20 cellular contexts compared by ENCODE assay signal in the genomic region with DNA sequence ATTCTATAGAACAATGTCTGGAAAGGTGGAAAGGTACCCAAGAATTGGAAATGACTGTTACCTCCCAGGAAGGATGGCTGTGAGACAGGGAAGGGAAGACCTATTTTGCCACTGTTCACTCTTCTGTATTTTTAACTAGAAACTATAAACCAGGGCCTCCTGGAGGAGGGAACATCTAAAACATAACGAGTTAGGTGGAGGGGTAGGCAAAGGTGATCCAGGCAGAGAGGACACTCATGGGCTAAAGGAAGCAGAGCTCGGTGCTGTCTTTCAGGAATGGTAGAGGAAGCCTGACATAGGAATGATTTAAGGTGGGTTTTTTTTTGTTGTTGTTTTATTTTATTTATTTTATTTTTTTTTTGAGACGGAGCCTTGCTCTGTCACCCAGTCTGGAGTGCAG. TPM values are rescaled to one million over a fixed set of nuclear protein-coding genes. Genes with fewer than 3 reads are reported as not detected.
DNase-seq lines count a peak whose midpoint lies in the region; ATAC-seq, FAIRE-seq and TF ChIP-seq lines count a peak whose summit lies in the region.
"Had no signal": no experiment of that assay in that cellular context is flagged by ENCODE, and none has a peak within 500 bp of the region (broad histone marks: within the 10 kb centered on the region; RNA-seq: fewer than 3 reads in every experiment).

No MANE protein-coding gene starts in this region.

- peaks cover 57% of the 10 kb centered on the region for H3K36me3 Mint-ChIP-seq in T-helper 2 cell treated with Interferon-gamma antibody and Interleukin-4, amounts not matched to agents 5 μg/mL and 100 μg/mL, for 36 hours (ENCODE audit: low read depth)
- peaks cover 18 to 26% of the 10 kb centered on the region in 2 donors for H3K36me3 Mint-ChIP-seq in activated T-cell treated with anti-CD3 and anti-CD28 coated beads, Interleukin-2, amount 50 U/mL, for 72 hours (ENCODE audit: insufficient read depth in 2 of 2)

- POLR2A ChIA-PET in HEK293 (lab: Yijun Ruan, JAX): interaction anchor here (0.6 to 0.8 kb wide), 2 partner anchors 9 to 350 kb away, joined by 3 to 6 read pairs; no protein-coding TSS in a partner anchor
- POLR2A ChIA-PET in K562 (lab: Yijun Ruan, JAX): no interaction called here

- no peaks in the 10 kb centered on the region for H3K9me3 Mint-ChIP-seq in T-helper 2 cell treated with Interferon-gamma antibody and Interleukin-4, amounts not matched to agents 5 μg/mL and 100 μg/mL, for 36 hours
- no peaks in the 10 kb centered on the region for H3K9me3 Mint-ChIP-seq in activated T-cell treated with anti-CD3 and anti-CD28 coated beads, Interleukin-2, amount 50 U/mL, for 72 hours

- H3K36me3 ChIP-seq in HEK293 (ENCODE audit: control insufficient read depth in 2 of 2, insufficient read depth in 1 of 2, low read length in 2 of 2) (peaks cover 88 to 89% of the 10 kb centered on the region in 2 experiments), K562 (ENCODE audit: control insufficient read depth, insufficient read depth, low read length) (peaks cover 95% of the 10 kb centered on the region), Peyer's patch (peaks cover 0 to 94% (median 6%) of the 10 kb centered on the region in 3 donors)

- intact Hi-C loops in K562 (cut with micrococcal nuclease): no loop called here

- CTCF ChIA-PET in HEK293 (lab: Yijun Ruan, JAX) (interaction anchor here (0.6 to 1.5 kb wide), 4 partner anchors 10 to 109 kb away, joined by 3 to 14 read pairs (median 8); no protein-coding TSS in a partner anchor), K562 (lab: Yijun Ruan, JAX; ENCODE audit: low intra/inter-chr PET ratio) (no interaction called here)

- no peak overlapping the region for H3K4me3 Mint-ChIP-seq in T-helper 2 cell treated with Interferon-gamma antibody and Interleukin-4, amounts not matched to agents 5 μg/mL and 100 μg/mL, for 36 hours
- no peak overlapping the region for H3K4me3 Mint-ChIP-seq in activated T-cell treated with anti-CD3 and anti-CD28 coated beads, Interleukin-2, amount 50 U/mL, for 72 hours
- H3K4me3 Mint-ChIP-seq: CD4-positive, alpha-beta memory T cell had no signal

- H3K9me3 ChIP-seq in HEK293 (ENCODE audit: control insufficient read depth, insufficient read depth, low read depth, low read length) (no peaks in the 10 kb centered on the region), K562 (replicated peaks; ENCODE audit: control insufficient read depth, insufficient read depth, low read depth, low read length) (no peaks in the 10 kb centered on the region), Peyer's patch (no peaks in the 10 kb centered on the region)
- H3K9me3 ChIP-seq: Caco-2 had no signal

- H3K27ac ChIP-seq in HEK293 (ENCODE audit: extremely low read depth, low read depth, low read length): no peak overlapping the region
- H3K27ac ChIP-seq in K562 (ENCODE audit: extremely low read depth, low read depth, low read length): no peak overlapping the region
- H3K27ac ChIP-seq in Peyer's patch: no peak overlapping the region
- H3K27ac ChIP-seq: GM23248 had no signal

- H3K9ac ChIP-seq in K562 (ENCODE audit: insufficient read depth in 1 of 2, low read depth in 2 of 2, low read length in 2 of 2): no peak overlapping the region
- H3K9ac ChIP-seq: GM23248 had no signal

- ATAC-seq in activated T-cell treated with anti-CD3 and anti-CD28 coated beads, Interleukin-2, amount 50 U/mL, for 72 hours (replicated peaks in 1 of 2): no peak
- no peak for ATAC-seq in K562

- peaks cover 20% of the 10 kb centered on the region for H3K79me2 ChIP-seq in K562 (ENCODE audit: control insufficient read depth, insufficient read depth, low read length)

- TF ChIP-seq CTCF in HEK293 (tag by site-specific recombination; IDR thresholded peaks at IDR 0.05): no peak
- TF ChIP-seq CTCF in K562 (IDR thresholded peaks at IDR 0.05 in 2 of 3, conservative IDR thresholded peaks at IDR 0.05 in 1 of 3; ENCODE audit: insufficient read depth in 2 of 3, low read depth in 1 of 3, low read length in 3 of 3): no peak
- no peak for TF ChIP-seq CTCF in Peyer's patch (IDR thresholded peaks at IDR 0.05)

- H3K9me1 ChIP-seq in K562 (ENCODE audit: control insufficient read depth, insufficient read depth, low read length): no peaks in the 10 kb centered on the region

- in situ Hi-C loops in K562 (cut with MboI): no loop called here

- DNase-seq in T-helper 2 cell treated with Interferon-gamma antibody and Interleukin-4, amounts not matched to agents 5 μg/mL and 100 μg/mL, for 36 hours (ENCODE audit: low spot score): no peak
- DNase-seq in T-helper 2 cell: no peak
- no peak for DNase-seq in activated T-cell treated with anti-CD3 and anti-CD28 coated beads, Interleukin-2, amount 50 U/mL, for 72 hours
- DNase-seq in activated T-cell treated with anti-CD3 and anti-CD28 coated beads, Interleukin-2, amount 50 U/mL, for 1 hour: no peak
- no peak for DNase-seq in K562 (ENCODE audit: extremely low read depth in 1 of 4, low spot score in 3 of 4)
- no peak for DNase-seq in COLO668 (lab: John Stamatoyannopoulos, UW; ENCODE audit: unreplicated experiment)
- DNase-seq in Peyer's patch: no peak
- DNase-seq: 8988T; C1 segment of cervical spinal cord; Caco-2; CD4-positive, alpha-beta memory T cell; DMS153; DND-41; GM23248; H7; HCEC 1CT had no signal

- peaks cover 4% of the 10 kb centered on the region; the same call in 1 of the 2 replicates for H4K20me1 ChIP-seq in K562 (replicated peaks; ENCODE audit: control insufficient read depth, insufficient read depth, low read length)

- H3K27me3 Mint-ChIP-seq in T-helper 2 cell treated with Interferon-gamma antibody and Interleukin-4, amounts not matched to agents 5 μg/mL and 100 μg/mL, for 36 hours (ENCODE audit: low read depth): no peaks in the 10 kb centered on the region
- H3K27me3 Mint-ChIP-seq in activated T-cell treated with anti-CD3 and anti-CD28 coated beads, Interleukin-2, amount 50 U/mL, for 72 hours (ENCODE audit: low read depth): no peaks in the 10 kb centered on the region
- H3K27me3 Mint-ChIP-seq: CD4-positive, alpha-beta memory T cell had no signal

- no peak for TF ChIP-seq RAD21 in K562 (CRISPR knock-in tag; conservative IDR thresholded peaks at IDR 0.05 in 1 of 2, IDR thresholded peaks at IDR 0.05 in 1 of 2)

- no peak overlapping the region for H3K4me2 ChIP-seq in K562 (ENCODE audit: insufficient read depth, low read length)

- BruUV-seq in K562 (replicated peaks; lab: Mats Ljungman, UMichigan): no TSS peak

- no peak for FAIRE-seq in K562 (lab: Jason Lieb, UNC)
- FAIRE-seq: G401.6, GM19239, H1 had no signal

- H3K27ac Mint-ChIP-seq in T-helper 2 cell treated with Interferon-gamma antibody and Interleukin-4, amounts not matched to agents 5 μg/mL and 100 μg/mL, for 36 hours: peak overlapping the region; percentile 55
- peak overlapping the region; percentile 70 for H3K27ac Mint-ChIP-seq in activated T-cell treated with anti-CD3 and anti-CD28 coated beads, Interleukin-2, amount 50 U/mL, for 72 hours

- no peaks in the 10 kb centered on the region for H3K27me3 ChIP-seq in K562 (ENCODE audit: control insufficient read depth in 2 of 2, insufficient read depth in 2 of 2, low read length in 2 of 2)
- no peaks in the 10 kb centered on the region for H3K27me3 ChIP-seq in Peyer's patch

- WGBS in K562 (ENCODE audit: insufficient coverage, low coverage, missing lambda C conversion rate): 96% methylated on average over 3 of the region's 3 CpGs

- peaks cover 6% of the 10 kb centered on the region for H3K4me1 ChIP-seq in HEK293 (ENCODE audit: control insufficient read depth, insufficient read depth, low read length)
- peaks cover 6 to 8% of the 10 kb centered on the region in 2 experiments; a peak in 3 of 5 replicates for H3K4me1 ChIP-seq in K562 (replicated peaks in 1 of 2; ENCODE audit: control insufficient read depth in 2 of 2, insufficient read depth in 2 of 2, low read length in 2 of 2)
- peaks cover 0 to 5% (median 4%) of the 10 kb centered on the region in 4 donors for H3K4me1 ChIP-seq in Peyer's patch
- H3K4me1 ChIP-seq: Caco-2 had no signal

- H2AFZ ChIP-seq in K562 (ENCODE audit: low read depth, low read length): no peak overlapping the region
- H2AFZ ChIP-seq: GM23248 had no signal

- TF ChIP-seq POLR2A in K562 (conservative IDR thresholded peaks at IDR 0.05) (peak; percentile 51; the same call in 1 of the 2 replicates), Peyer's patch (IDR thresholded peaks at IDR 0.05) (no peak)

- H3K4me3 ChIP-seq in HEK293 (ENCODE audit: low read depth, low read length) (no peak overlapping the region), K562 (no peak overlapping the region), Peyer's patch (no peak overlapping the region)
- H3K4me3 ChIP-seq: GM23248 had no signal

- peaks cover 14% of the 10 kb centered on the region for H3K4me1 Mint-ChIP-seq in T-helper 2 cell treated with Interferon-gamma antibody and Interleukin-4, amounts not matched to agents 5 μg/mL and 100 μg/mL, for 36 hours (ENCODE audit: low read depth)
- H3K4me1 Mint-ChIP-seq in activated T-cell treated with anti-CD3 and anti-CD28 coated beads, Interleukin-2, amount 50 U/mL, for 72 hours (ENCODE audit: low read depth): peaks cover 16% of the 10 kb centered on the region

- TF ChIP-seq EP300 in K562 (IDR thresholded peaks at IDR 0.05; ENCODE audit: low read length): no peak

RNA-seq across cellular contexts. Expression of gene EIF3K, which starts 5.8 kb away (rescaled TPM):
- total RNA-seq in activated T-cell treated with anti-CD3 and anti-CD28 coated beads, Interleukin-2, amount 50 U/mL, for 72 hours: 100 to 1,000 TPM; 219 to 237 TPM
- 131 and 282 TPM in 2 replicates for total RNA-seq in K562 (2011; cell fraction: chromatin; rRNA removed; ENCODE audit: low replicate concordance)
- 236 and 263 TPM in 2 replicates for total RNA-seq in K562 (2011; cell fraction: nucleolus; rRNA removed)
- total RNA-seq in K562 (2011; cell fraction: nucleoplasm; rRNA removed): 210 and 273 TPM in 2 replicates
- 733 and 769 TPM in 2 replicates for total RNA-seq in K562 (2014; rRNA removed)
- 363 and 429 TPM in 2 replicates for total RNA-seq in K562 (2014; rRNA removed; fragmentation: Illumina TruSeq; extraction: Trizol)
- total RNA-seq in K562 (2015; rRNA removed; fragmentation: Illumina TruSeq; extraction: Trizol): 589 and 623 TPM in 2 replicates
- 686 and 693 TPM in 2 replicates for total RNA-seq in K562 (2021)
- polyA plus RNA-seq in K562 (2011; rRNA removed): 387 and 460 TPM in 2 replicates
- 1,168 and 1,898 TPM in 2 replicates for polyA plus RNA-seq in K562 (2011; cell fraction: cytosol; rRNA removed)
- polyA plus RNA-seq in K562 (2011; cell fraction: nucleus; rRNA removed): 374 and 383 TPM in 2 replicates
- 971 and 1,007 TPM in 2 replicates for polyA plus RNA-seq in K562 (2012)
- 1,607 and 1,827 TPM in 2 replicates for polyA plus RNA-seq in K562 (2014; fragmentation: Illumina TruSeq; extraction: Trizol)
- polyA plus RNA-seq in K562 (2014; fragmentation: Nextera tagmentation; extraction: Ambion mirVana): 1,000 to 10,000 TPM; 1,193 to 1,486 TPM
- polyA plus RNA-seq in K562 (2014; rRNA removed): 798 and 985 TPM in 2 replicates
- 447 and 499 TPM in 2 replicates for polyA minus RNA-seq in K562 (2011; rRNA and poly(A)+ RNA removed)
- 339 and 351 TPM in 2 replicates for polyA minus RNA-seq in K562 (2011; cell fraction: cytosol; rRNA and poly(A)+ RNA removed)
- polyA minus RNA-seq in K562 (2011; cell fraction: nucleus; rRNA and poly(A)+ RNA removed): 64.2 and 164 TPM in 2 replicates
- 100 to 1,000 TPM; 314 to 442 (median 369) TPM for total RNA-seq in Peyer's patch

RNA-seq across cellular contexts. Expression of gene MAP4K1, which starts 7.1 kb away (rescaled TPM):
- total RNA-seq in activated T-cell treated with anti-CD3 and anti-CD28 coated beads, Interleukin-2, amount 50 U/mL, for 72 hours: 100 to 1,000 TPM; 261 to 262 TPM
- total RNA-seq in K562 (2011; cell fraction: chromatin; rRNA removed; ENCODE audit: low replicate concordance): 1.7 and 3.2 TPM in 2 replicates
- 0.83 and 1.8 TPM in 2 replicates for total RNA-seq in K562 (2011; cell fraction: nucleolus; rRNA removed)
- 0.92 and 2.5 TPM in 2 replicates for total RNA-seq in K562 (2011; cell fraction: nucleoplasm; rRNA removed)
- total RNA-seq in K562 (2014; rRNA removed): 0.65 TPM in 1 of 2 replicates, not detected in the other
- 0.47 TPM in 1 of 2 replicates, not detected in the other for total RNA-seq in K562 (2014; rRNA removed; fragmentation: Illumina TruSeq; extraction: Trizol)
- 0.14 and 0.38 TPM in 2 replicates for total RNA-seq in K562 (2015; rRNA removed; fragmentation: Illumina TruSeq; extraction: Trizol)
- 3.0 and 3.2 TPM in 2 replicates for total RNA-seq in K562 (2021)
- polyA plus RNA-seq in K562 (2011; rRNA removed): 0.39 and 0.81 TPM in 2 replicates
- polyA plus RNA-seq in K562 (2011; cell fraction: cytosol; rRNA removed): 0.50 and 0.69 TPM in 2 replicates
- polyA plus RNA-seq in K562 (2011; cell fraction: nucleus; rRNA removed): 2.9 and 4.0 TPM in 2 replicates
- 0.57 and 1.1 TPM in 2 replicates for polyA plus RNA-seq in K562 (2012)
- 0.31 and 0.61 TPM in 2 replicates for polyA plus RNA-seq in K562 (2014; fragmentation: Illumina TruSeq; extraction: Trizol)
- polyA plus RNA-seq in K562 (2014; fragmentation: Nextera tagmentation; extraction: Ambion mirVana): 1 to 10 TPM in 1 of 2 experiments, under 1 TPM in 1; 0.99 to 1.4 TPM
- polyA plus RNA-seq in K562 (2014; rRNA removed): 0.50 and 0.99 TPM in 2 replicates
- polyA minus RNA-seq in K562 (2011; rRNA and poly(A)+ RNA removed): 0.27 and 0.91 TPM in 2 replicates
- polyA minus RNA-seq in K562 (2011; cell fraction: cytosol; rRNA and poly(A)+ RNA removed): not detected in 2 replicates
- polyA minus RNA-seq in K562 (2011; cell fraction: nucleus; rRNA and poly(A)+ RNA removed): 0.56 and 2.3 TPM in 2 replicates
- total RNA-seq in Peyer's patch: 100 to 1,000 TPM in 1 of 4 donors, 10 to 100 TPM in 1, 1 to 10 TPM in 2; 7.0 to 116 (median 10.4) TPM
- total RNA-seq: GM23248 had no signal

RNA-seq across cellular contexts. Expression of gene ACTN4, which starts 22.6 kb away (rescaled TPM):
- total RNA-seq in activated T-cell treated with anti-CD3 and anti-CD28 coated beads, Interleukin-2, amount 50 U/mL, for 72 hours: 100 to 1,000 TPM; 200 to 227 TPM
- 168 and 288 TPM in 2 replicates for total RNA-seq in K562 (2011; cell fraction: chromatin; rRNA removed; ENCODE audit: low replicate concordance)
- 79.0 and 102 TPM in 2 replicates for total RNA-seq in K562 (2011; cell fraction: nucleolus; rRNA removed)
- 99.5 and 155 TPM in 2 replicates for total RNA-seq in K562 (2011; cell fraction: nucleoplasm; rRNA removed)
- 159 and 202 TPM in 2 replicates for total RNA-seq in K562 (2014; rRNA removed)
- total RNA-seq in K562 (2014; rRNA removed; fragmentation: Illumina TruSeq; extraction: Trizol): 67.2 and 80.0 TPM in 2 replicates
- 58.2 and 67.4 TPM in 2 replicates for total RNA-seq in K562 (2015; rRNA removed; fragmentation: Illumina TruSeq; extraction: Trizol)
- total RNA-seq in K562 (2021): 362 and 385 TPM in 2 replicates
- polyA plus RNA-seq in K562 (2011; rRNA removed): 130 and 299 TPM in 2 replicates
- 90.1 and 157 TPM in 2 replicates for polyA plus RNA-seq in K562 (2011; cell fraction: cytosol; rRNA removed)
- 395 and 716 TPM in 2 replicates for polyA plus RNA-seq in K562 (2011; cell fraction: nucleus; rRNA removed)
- polyA plus RNA-seq in K562 (2012): 444 and 454 TPM in 2 replicates
- polyA plus RNA-seq in K562 (2014; fragmentation: Illumina TruSeq; extraction: Trizol): 149 and 163 TPM in 2 replicates
- polyA plus RNA-seq in K562 (2014; fragmentation: Nextera tagmentation; extraction: Ambion mirVana): 1 to 10 TPM; 3.1 to 8.4 TPM
- polyA plus RNA-seq in K562 (2014; rRNA removed): 115 and 125 TPM in 2 replicates
- polyA minus RNA-seq in K562 (2011; rRNA and poly(A)+ RNA removed): 140 and 177 TPM in 2 replicates
- polyA minus RNA-seq in K562 (2011; cell fraction: cytosol; rRNA and poly(A)+ RNA removed): 135 and 194 TPM in 2 replicates
- 51.4 and 130 TPM in 2 replicates for polyA minus RNA-seq in K562 (2011; cell fraction: nucleus; rRNA and poly(A)+ RNA removed)
- total RNA-seq in Peyer's patch: 1,000 to 10,000 TPM in 1 of 4 donors, 100 to 1,000 TPM in 3; 360 to 1,049 (median 814) TPM
